ENCODE assay signal across 1 cellular context in the genomic region with DNA sequence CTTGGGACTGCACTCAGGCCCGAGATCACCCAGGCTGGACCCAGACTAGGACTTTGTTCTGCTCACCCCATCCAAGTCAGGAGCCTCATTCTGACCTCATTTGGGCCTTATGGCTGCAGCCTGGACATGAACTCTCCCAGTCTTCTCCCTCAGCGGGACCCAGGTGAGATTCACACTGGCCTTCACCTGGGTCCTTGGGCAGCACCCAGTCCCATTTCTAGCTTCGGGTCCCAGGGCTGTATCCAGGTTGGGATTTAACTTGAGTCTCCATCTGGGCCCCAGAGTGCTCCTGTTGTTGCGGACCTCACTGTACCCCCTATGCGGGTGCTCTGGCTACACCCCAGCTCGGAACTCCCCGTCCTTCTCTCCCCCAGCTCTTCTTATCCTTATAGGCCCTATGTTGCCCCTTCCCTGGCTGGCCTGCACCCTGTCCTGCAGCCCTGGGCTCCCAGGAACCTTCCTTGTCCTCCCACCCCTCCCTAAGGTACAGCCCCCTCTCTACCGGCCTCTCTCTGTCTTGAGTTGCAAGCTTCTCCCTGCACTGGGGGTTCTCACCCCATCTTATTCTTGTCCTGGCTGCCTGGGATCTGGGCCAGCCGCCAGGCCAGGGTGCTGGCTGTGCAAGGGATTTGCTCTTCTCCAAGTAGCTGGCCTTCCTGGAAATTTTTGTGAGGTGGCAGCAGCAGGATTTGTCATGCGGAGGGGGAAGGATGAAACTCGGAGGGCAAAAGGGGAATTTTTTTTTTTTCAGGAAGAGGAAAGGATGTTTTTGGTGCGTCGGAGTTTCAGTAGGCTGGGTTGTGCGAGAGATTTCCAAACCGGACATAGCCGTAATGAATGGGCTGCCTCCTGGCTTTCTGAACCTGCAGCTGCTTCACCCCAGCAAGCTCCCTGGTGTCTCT.
TF ChIP-seq lines count a peak whose summit lies in the region.

No MANE protein-coding gene starts in this region.

TF ChIP-seq in HCT116, 20 proteins besides CTCF, POLR2A, EP300 and RAD21:
- TF ChIP-seq SP1 (IDR thresholded peaks at IDR 0.05; ENCODE audit: low read depth) (no peak), ZFX (IDR thresholded peaks at IDR 0.05) (peak; percentile 51; the same call in 1 of the 2 replicates)
